ENCODE assay signal across 1 cellular context in genomic region chr12:11684811-11685210, GRCh38.
TF ChIP-seq lines count a peak whose summit lies in the region.

No MANE protein-coding gene starts in this region.

TF ChIP-seq in WTC11, 78 proteins besides CTCF, POLR2A, EP300 and RAD21 (continued from another document):
- TF ChIP-seq SMAD3 (CRISPR knock-in tag; IDR thresholded peaks at IDR 0.05; ENCODE audit: borderline replicate concordance) (no peak), E2F5 (CRISPR knock-in tag; IDR thresholded peaks at IDR 0.05) (no peak), TCF7 (CRISPR knock-in tag; IDR thresholded peaks at IDR 0.05; ENCODE audit: low read depth) (no peak), NFE2L1 (CRISPR knock-in tag; IDR thresholded peaks at IDR 0.05) (no peak), CREM (CRISPR knock-in tag; IDR thresholded peaks at IDR 0.05) (no peak), EMX1 (CRISPR knock-in tag; IDR thresholded peaks at IDR 0.05) (no peak), TP53 (CRISPR knock-in tag; IDR thresholded peaks at IDR 0.05) (no peak), AFF4 (CRISPR knock-in tag; IDR thresholded peaks at IDR 0.05; ENCODE audit: borderline replicate concordance) (no peak), TEAD1 (CRISPR knock-in tag; IDR thresholded peaks at IDR 0.05) (no peak), FOXP4 (CRISPR knock-in tag; IDR thresholded peaks at IDR 0.05) (no peak), E2F1 (CRISPR knock-in tag; IDR thresholded peaks at IDR 0.05) (no peak)
